In the genomic region with DNA sequence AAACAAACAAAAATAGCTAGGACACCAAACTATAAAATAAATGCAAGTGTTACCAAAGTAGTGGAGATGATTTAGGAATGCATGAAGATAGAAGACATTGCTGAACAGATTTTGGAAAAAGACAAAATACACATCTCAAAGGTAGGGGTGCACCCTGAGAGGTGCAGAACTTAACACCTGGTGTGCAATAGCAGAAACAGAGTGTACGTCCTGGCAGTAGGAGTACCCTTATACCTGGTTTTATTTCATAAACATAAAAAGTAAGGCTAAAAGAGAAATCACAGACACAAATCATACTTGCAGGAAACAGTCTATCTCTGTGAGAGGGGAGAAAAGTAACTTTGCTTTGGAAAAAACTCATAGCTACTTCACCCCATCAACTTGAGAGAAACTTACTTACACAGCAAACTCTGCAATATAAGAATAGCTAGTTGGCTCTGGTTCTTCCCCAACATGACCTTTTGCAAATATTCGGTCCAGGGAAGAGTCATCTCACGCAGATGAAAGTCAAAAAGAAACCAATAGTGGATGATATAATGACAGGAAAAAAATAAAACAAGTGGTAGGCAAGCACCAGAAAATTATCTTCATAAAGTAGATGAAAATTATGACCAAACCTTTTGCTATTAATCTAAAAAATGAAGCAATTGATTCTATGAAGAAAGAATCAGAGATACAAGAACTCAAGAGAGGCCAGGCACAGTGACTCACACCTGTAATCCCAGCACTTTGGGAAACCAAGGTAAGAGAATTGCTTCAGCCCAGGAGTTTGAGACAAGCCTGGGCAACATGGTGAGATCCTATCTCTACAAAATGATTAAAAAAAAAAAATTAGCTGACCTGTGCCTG, we compare ENCODE assay signal across 17 cellular contexts.
A peak's percentile ranks its signal among the peaks of the same experiment; 100 is the strongest.
DNase-seq lines count a peak whose midpoint lies in the region; ATAC-seq and TF ChIP-seq lines count a peak whose summit lies in the region.
"Had no signal": no experiment of that assay in that cellular context is flagged by ENCODE, and none has a peak within 500 bp of the region (broad histone marks: within the 10 kb centered on the region; RNA-seq: fewer than 3 reads in every experiment).

No MANE protein-coding gene starts in this region.

- H3K4me1 Mint-ChIP-seq in natural killer cell treated with Interleukin-12 subunit alpha and Interleukin-12 subunit beta and Interleukin-15 and Interleukin-18, amount 100 ng/mL, for 72 hours (ENCODE audit: low read depth in 2 of 2), result peaks cover 6 to 17% of the 10 kb centered on the region in 2 donors
- peaks cover under 1% of the 10 kb centered on the region in 2 donors for H3K4me1 Mint-ChIP-seq in natural killer cell
- peaks cover 66% of the 10 kb centered on the region for H3K4me1 Mint-ChIP-seq in activated naive CD8-positive, alpha-beta T cell treated with anti-CD3 and anti-CD28 coated beads for 36 hours

- peaks cover 31 to 41% of the 10 kb centered on the region in 2 donors for H3K27me3 Mint-ChIP-seq in natural killer cell treated with Interleukin-12 subunit alpha and Interleukin-12 subunit beta and Interleukin-15 and Interleukin-18, amount 100 ng/mL, for 72 hours
- H3K27me3 Mint-ChIP-seq in natural killer cell (ENCODE audit: low read depth in 2 of 2), result peaks cover 9 to 39% of the 10 kb centered on the region in 2 donors
- H3K27me3 Mint-ChIP-seq in activated naive CD8-positive, alpha-beta T cell treated with anti-CD3 and anti-CD28 coated beads for 36 hours, result no peaks in the 10 kb centered on the region

- no peaks in the 10 kb centered on the region for H3K36me3 Mint-ChIP-seq in natural killer cell treated with Interleukin-12 subunit alpha and Interleukin-12 subunit beta and Interleukin-15 and Interleukin-18, amount 100 ng/mL, for 72 hours
- H3K36me3 Mint-ChIP-seq in natural killer cell, result no peaks in the 10 kb centered on the region
- peaks cover 5% of the 10 kb centered on the region for H3K36me3 Mint-ChIP-seq in activated naive CD8-positive, alpha-beta T cell treated with anti-CD3 and anti-CD28 coated beads for 36 hours

- peak overlapping the region; percentile 52 for H3K27ac ChIP-seq in KOPT-K1 (ENCODE audit: low read depth, low read length, poor library complexity, severe bottlenecking)
- H3K27ac ChIP-seq in thymus (ENCODE audit: low read depth), result peak overlapping the region; percentile 53
- H3K27ac ChIP-seq: VCaP had no signal

- H3K36me3 ChIP-seq in KOPT-K1 (ENCODE audit: insufficient read depth, low read length), result no peaks in the 10 kb centered on the region
- no peaks in the 10 kb centered on the region for H3K36me3 ChIP-seq in thymus (ENCODE audit: control insufficient read depth, insufficient read depth)

- no peak for TF ChIP-seq CTCF in natural killer cell (IDR thresholded peaks at IDR 0.05)

- 85% methylated on average over 3 of the region's 3 CpGs for WGBS in thymus

- H3K4me1 ChIP-seq in thymus (ENCODE audit: control insufficient read depth, insufficient read depth, low read length), result peaks cover 22% of the 10 kb centered on the region

- no peak for DNase-seq in natural killer cell treated with Interleukin-12 subunit alpha and Interleukin-12 subunit beta and Interleukin-15 and Interleukin-18, amount 100 ng/mL, for 72 hours (ENCODE audit: low spot score)
- DNase-seq in natural killer cell (no peak), dermis blood vessel endothelial cell (no peak), NCI-H2196 (lab: John Stamatoyannopoulos, UW; ENCODE audit: unreplicated experiment) (no peak)
- no peak for DNase-seq in activated naive CD8-positive, alpha-beta T cell treated with anti-CD3 and anti-CD28 coated beads for 36 hours
- DNase-seq: amniotic stem cell; effector CD8-positive, alpha-beta T cell; HCEC 1CT; NCI-H187; NCI-H446 treated with DMSO at 0.1 percent for 48 hours; stimulated activated CD4-positive, alpha-beta T cell treated with anti-CD3 and anti-CD28 coated beads, Interleukin-4, amount 100 ng/mL, for 24 hours had no signal

- no peaks in the 10 kb centered on the region for H3K27me3 ChIP-seq in thymus (ENCODE audit: control insufficient read depth, insufficient read depth)

- H3K9me3 Mint-ChIP-seq in natural killer cell treated with Interleukin-12 subunit alpha and Interleukin-12 subunit beta and Interleukin-15 and Interleukin-18, amount 100 ng/mL, for 72 hours, result no peaks in the 10 kb centered on the region
- H3K9me3 Mint-ChIP-seq in natural killer cell, result no peaks in the 10 kb centered on the region
- peaks cover 6% of the 10 kb centered on the region for H3K9me3 Mint-ChIP-seq in activated naive CD8-positive, alpha-beta T cell treated with anti-CD3 and anti-CD28 coated beads for 36 hours

- H3K9me3 ChIP-seq in KOPT-K1 (ENCODE audit: insufficient read depth, low read length, poor library complexity, severe bottlenecking) (no peaks in the 10 kb centered on the region), thymus (ENCODE audit: control insufficient read depth) (no peaks in the 10 kb centered on the region)

- peak overlapping the region; percentile 16 for H3K4me3 Mint-ChIP-seq in natural killer cell treated with Interleukin-12 subunit alpha and Interleukin-12 subunit beta and Interleukin-15 and Interleukin-18, amount 100 ng/mL, for 72 hours
- H3K4me3 Mint-ChIP-seq in natural killer cell, result no peak overlapping the region
- peak overlapping the region; percentile 19 for H3K4me3 Mint-ChIP-seq in activated naive CD8-positive, alpha-beta T cell treated with anti-CD3 and anti-CD28 coated beads for 36 hours

- H3K27ac Mint-ChIP-seq in natural killer cell treated with Interleukin-12 subunit alpha and Interleukin-12 subunit beta and Interleukin-15 and Interleukin-18, amount 100 ng/mL, for 72 hours, result peak overlapping the region in 1 of 2 donors; percentile 13
- H3K27ac Mint-ChIP-seq in natural killer cell, result no peak overlapping the region
- H3K27ac Mint-ChIP-seq in activated naive CD8-positive, alpha-beta T cell treated with anti-CD3 and anti-CD28 coated beads for 36 hours, result peak overlapping the region; percentile 82

- intact Hi-C loops in natural killer cell (cut with micrococcal nuclease), result no loop called here

- ATAC-seq in natural killer cell treated with Interleukin-12 subunit alpha and Interleukin-12 subunit beta and Interleukin-15 and Interleukin-18, amount 100 ng/mL, for 72 hours, result peak in 1 of 2 donors; percentile 66
- ATAC-seq in natural killer cell, result no peak
- no peak for ATAC-seq in HG02623 (IDR thresholded peaks at IDR 0.05; ENCODE audit: unreplicated experiment)
- ATAC-seq: Right ventricle myocardium inferior had no signal

- H3K4me3 ChIP-seq in thymus (ENCODE audit: low read length), result no peak overlapping the region
- H3K4me3 ChIP-seq: lung had no signal
